Comparison of ENCODE assay signal across 8 cellular contexts in the genomic region with DNA sequence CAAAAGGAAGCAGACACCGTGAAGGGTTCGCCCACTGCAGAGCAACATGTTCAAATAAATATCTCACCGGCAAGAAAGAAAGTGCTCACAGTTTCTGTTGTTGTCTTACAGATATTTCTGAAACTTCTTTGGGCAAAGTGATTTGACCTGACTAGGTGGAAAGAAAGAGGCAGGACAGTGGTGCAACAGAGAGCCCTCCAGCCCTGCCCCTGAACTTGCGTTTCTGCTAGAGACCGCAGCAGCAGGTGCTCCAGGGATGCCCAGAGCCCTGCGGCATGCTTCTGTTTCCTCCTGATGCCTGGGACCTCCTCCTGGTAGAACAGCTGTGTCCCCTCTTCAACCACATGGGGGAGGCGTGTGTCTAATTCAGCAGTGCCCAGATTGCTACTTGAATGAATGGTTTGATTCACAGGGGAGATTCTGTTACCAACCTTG.
DNase-seq lines count a peak whose midpoint lies in the region; ATAC-seq and TF ChIP-seq lines count a peak whose summit lies in the region.

No MANE protein-coding gene starts in this region.

- no peak overlapping the region for H3K27ac ChIP-seq in foreskin keratinocyte

- no peaks in the 10 kb centered on the region for H3K4me1 ChIP-seq in foreskin keratinocyte

- no peak overlapping the region for H3K4me3 Mint-ChIP-seq in activated T-helper 2 cell treated with anti-CD3 and anti-CD28 coated beads, Interferon-gamma antibody, Interleukin-2, Interleukin-4, amounts not matched to agents 10 μg/mL and 5 μg/mL and 100 μg/mL, durations not matched to agents 14 hours and 24 hours and 36 hours (ENCODE audit: low read depth)

- no peaks in the 10 kb centered on the region for H3K27me3 Mint-ChIP-seq in activated T-helper 2 cell treated with anti-CD3 and anti-CD28 coated beads, Interferon-gamma antibody, Interleukin-2, Interleukin-4, amounts not matched to agents 10 μg/mL and 5 μg/mL and 100 μg/mL, durations not matched to agents 14 hours and 24 hours and 36 hours (ENCODE audit: low read depth)

- peak; percentile 15 to 64 (median 29) for DNase-seq in stimulated activated naive CD4-positive, alpha-beta T cell (lab: John Stamatoyannopoulos, UW)
- DNase-seq in stimulated activated naive CD4-positive, alpha-beta T cell treated with Interleukin-2 at 50 U/mL for 16 hours (lab: John Stamatoyannopoulos, UW) = no peak
- peak; percentile 33 for DNase-seq in NCI-H1694 treated with DMSO at 0.1 percent for 48 hours (lab: John Stamatoyannopoulos, UW)
- DNase-seq in activated T-helper 2 cell treated with anti-CD3 and anti-CD28 coated beads, Interferon-gamma antibody, Interleukin-2, Interleukin-4, amounts not matched to agents 10 μg/mL and 5 μg/mL and 100 μg/mL, durations not matched to agents 14 hours and 24 hours and 36 hours (ENCODE audit: low spot score) = no peak
- DNase-seq in kidney epithelial cell (ENCODE audit: low read depth) = peak; percentile 19
- no peak for DNase-seq in GM20000 (ENCODE audit: low spot score)
- DNase-seq in foreskin keratinocyte = no peak

- peak overlapping the region; percentile 47 for H3K27ac Mint-ChIP-seq in activated T-helper 2 cell treated with anti-CD3 and anti-CD28 coated beads, Interferon-gamma antibody, Interleukin-2, Interleukin-4, amounts not matched to agents 10 μg/mL and 5 μg/mL and 100 μg/mL, durations not matched to agents 14 hours and 24 hours and 36 hours

- H3K4me3 ChIP-seq in kidney epithelial cell (ENCODE audit: low read depth, low read length) = no peak overlapping the region

- H3K36me3 Mint-ChIP-seq in activated T-helper 2 cell treated with anti-CD3 and anti-CD28 coated beads, Interferon-gamma antibody, Interleukin-2, Interleukin-4, amounts not matched to agents 10 μg/mL and 5 μg/mL and 100 μg/mL, durations not matched to agents 14 hours and 24 hours and 36 hours (ENCODE audit: low read depth) = peaks cover 26% of the 10 kb centered on the region

- ATAC-seq in GM21447 (IDR thresholded peaks at IDR 0.05; ENCODE audit: unreplicated experiment) (no peak), foreskin keratinocyte (no peak)

- no peaks in the 10 kb centered on the region for H3K36me3 ChIP-seq in kidney epithelial cell (ENCODE audit: control insufficient read depth, insufficient read depth, low read length)

- peaks cover 16% of the 10 kb centered on the region for H3K4me1 Mint-ChIP-seq in activated T-helper 2 cell treated with anti-CD3 and anti-CD28 coated beads, Interferon-gamma antibody, Interleukin-2, Interleukin-4, amounts not matched to agents 10 μg/mL and 5 μg/mL and 100 μg/mL, durations not matched to agents 14 hours and 24 hours and 36 hours (ENCODE audit: low read depth)

- TF ChIP-seq CTCF in kidney epithelial cell (IDR thresholded peaks at IDR 0.05; ENCODE audit: insufficient read depth, low read length, poor library complexity, severe bottlenecking) (peak; percentile 64), GM20000 (IDR thresholded peaks at IDR 0.05; ENCODE audit: extremely low read depth, missing control alignments) (no peak), foreskin keratinocyte (conservative IDR thresholded peaks at IDR 0.05) (no peak)

- no peaks in the 10 kb centered on the region for H3K9me3 Mint-ChIP-seq in activated T-helper 2 cell treated with anti-CD3 and anti-CD28 coated beads, Interferon-gamma antibody, Interleukin-2, Interleukin-4, amounts not matched to agents 10 μg/mL and 5 μg/mL and 100 μg/mL, durations not matched to agents 14 hours and 24 hours and 36 hours

- intact Hi-C loops in activated T-helper 2 cell treated with anti-CD3 and anti-CD28 coated beads, Interferon-gamma antibody, Interleukin-2, Interleukin-4, amounts not matched to agents 10 μg/mL and 5 μg/mL and 100 μg/mL, durations not matched to agents 14 hours and 24 hours and 36 hours (cut with micrococcal nuclease) = loop anchor here (2.0 to 10.0 kb wide), 3 partner anchors 53 to 195 kb away; a partner anchor contains a TSS

- H3K27me3 ChIP-seq in kidney epithelial cell (ENCODE audit: control insufficient read depth, insufficient read depth, low read length) (no peaks in the 10 kb centered on the region), foreskin keratinocyte (no peaks in the 10 kb centered on the region)

Comparison
In these comparisons a context has a peak if more than half of its experiments do, and no peak if none do; other contexts are left out.
1. DNase-seq: peak in stimulated activated naive CD4-positive, alpha-beta T cell (6 of 6), NCI-H1694 treated with DMSO at 0.1 percent for 48 hours (single experiment) and kidney epithelial cell (single experiment); none in stimulated activated naive CD4-positive, alpha-beta T cell treated with Interleukin-2 at 50 U/mL for 16 hours (single experiment), activated T-helper 2 cell treated with anti-CD3 and anti-CD28 coated beads, Interferon-gamma antibody, Interleukin-2, Interleukin-4, amounts not matched to agents 10 μg/mL and 5 μg/mL and 100 μg/mL, durations not matched to agents 14 hours and 24 hours and 36 hours (single experiment), GM20000 (single experiment) and foreskin keratinocyte (0 of 2).